In genomic region chr7:102381696-102382425, GRCh38 we compare ENCODE assay signal across 9 cellular contexts. TPM values are rescaled to one million over a fixed set of nuclear protein-coding genes. Genes with fewer than 3 reads are reported as not detected.
DNase-seq lines count a peak whose midpoint lies in the region; ATAC-seq and TF ChIP-seq lines count a peak whose summit lies in the region.
"Not testable (repeated sequence)": the region's sequence is repeated elsewhere in the genome, so short reads cannot be mapped to it uniquely, and the experiment has no call there.
"Had no signal": no experiment of that assay in that cellular context is flagged by ENCODE, and none has a peak within 500 bp of the region (broad histone marks: within the 10 kb centered on the region; RNA-seq: fewer than 3 reads in every experiment).

No MANE protein-coding gene starts in this region.

- H3K27me3 Mint-ChIP-seq in activated T-cell treated with anti-CD3 and anti-CD28 coated beads, Interleukin-2, amount 50 U/mL, for 72 hours (ENCODE audit: low read depth); effector memory CD8-positive, alpha-beta T cell; stimulated activated memory B cell treated with anti-CD40 and anti-IgM and Interleukin-4, amounts not matched to agents 10 μg/mL and 1 μg/mL and 100 μg/mL, for 72 hours: not testable (repeated sequence)

- H3K36me3 Mint-ChIP-seq in activated T-cell treated with anti-CD3 and anti-CD28 coated beads, Interleukin-2, amount 50 U/mL, for 72 hours (ENCODE audit: insufficient read depth in 2 of 2) = peaks cover 3 to 24% of the 10 kb centered on the region in 2 donors
- peaks cover 71% of the 10 kb centered on the region for H3K36me3 Mint-ChIP-seq in effector memory CD8-positive, alpha-beta T cell (ENCODE audit: insufficient read depth)
- H3K36me3 Mint-ChIP-seq in stimulated activated memory B cell treated with anti-CD40 and anti-IgM and Interleukin-4, amounts not matched to agents 10 μg/mL and 1 μg/mL and 100 μg/mL, for 72 hours = peaks cover 53% of the 10 kb centered on the region

- DNase-seq in A673 (ENCODE audit: low spot score); activated T-cell treated with anti-CD3 and anti-CD28 coated beads, Interleukin-2, amount 50 U/mL, for 72 hours; effector memory CD8-positive, alpha-beta T cell: not testable (repeated sequence)
- DNase-seq in SK-N-DZ (ENCODE audit: low spot score) = peak; percentile 82

- peak overlapping the region; percentile 46 for H3K27ac Mint-ChIP-seq in activated T-cell treated with anti-CD3 and anti-CD28 coated beads, Interleukin-2, amount 50 U/mL, for 72 hours
- H3K27ac Mint-ChIP-seq in effector memory CD8-positive, alpha-beta T cell = peak overlapping the region; percentile 20 to 68
- H3K27ac Mint-ChIP-seq in stimulated activated memory B cell treated with anti-CD40 and anti-IgM and Interleukin-4, amounts not matched to agents 10 μg/mL and 1 μg/mL and 100 μg/mL, for 72 hours = peak overlapping the region; percentile 19

- POLR2A ChIA-PET in A673 (lab: Charles Lee; ENCODE audit: low non-redundant PET) = not testable (repeated sequence)

- not testable (repeated sequence) for H3K9me3 ChIP-seq in A673 (ENCODE audit: low read depth, low read length, poor library complexity, severe bottlenecking); HUES48 (ENCODE audit: control insufficient read depth, insufficient read depth, low read length)

- not testable (repeated sequence) for H3K4me3 Mint-ChIP-seq in activated T-cell treated with anti-CD3 and anti-CD28 coated beads, Interleukin-2, amount 50 U/mL, for 72 hours; effector memory CD8-positive, alpha-beta T cell; stimulated activated memory B cell treated with anti-CD40 and anti-IgM and Interleukin-4, amounts not matched to agents 10 μg/mL and 1 μg/mL and 100 μg/mL, for 72 hours

- not testable (repeated sequence) for H3K27ac ChIP-seq in A673 (ENCODE audit: low read depth, low read length, poor library complexity, severe bottlenecking)
- H3K27ac ChIP-seq in HUES48 (ENCODE audit: low read depth, low read length) = peak overlapping the region; percentile 90

- not testable (repeated sequence) for H3K4me1 ChIP-seq in A673 (ENCODE audit: insufficient read depth, low read length, poor library complexity, severe bottlenecking)
- peaks cover 11% of the 10 kb centered on the region for H3K4me1 ChIP-seq in HUES48 (ENCODE audit: control insufficient read depth, insufficient read depth, low read length)

- not testable (repeated sequence) for TF ChIP-seq CTCF in A673 (conservative IDR thresholded peaks at IDR 0.05; ENCODE audit: low read depth, low read length)

- intact Hi-C loops in A673 (cut with micrococcal nuclease; ENCODE audit: unreplicated experiment) = not testable (repeated sequence)

- not testable (repeated sequence) for H3K4me1 Mint-ChIP-seq in activated T-cell treated with anti-CD3 and anti-CD28 coated beads, Interleukin-2, amount 50 U/mL, for 72 hours (ENCODE audit: low read depth); effector memory CD8-positive, alpha-beta T cell (ENCODE audit: low read depth in 2 of 2); stimulated activated memory B cell treated with anti-CD40 and anti-IgM and Interleukin-4, amounts not matched to agents 10 μg/mL and 1 μg/mL and 100 μg/mL, for 72 hours

- H3K4me3 ChIP-seq in A673 (ENCODE audit: low read depth, low read length, poor library complexity, severe bottlenecking); HUES48 (ENCODE audit: low read depth, low read length): not testable (repeated sequence)

- BruUV-seq in A673 (replicated peaks; lab: Mats Ljungman, UMichigan) = TSS peak; percentile 4

- not testable (repeated sequence) for H3K9me3 Mint-ChIP-seq in activated T-cell treated with anti-CD3 and anti-CD28 coated beads, Interleukin-2, amount 50 U/mL, for 72 hours; effector memory CD8-positive, alpha-beta T cell; stimulated activated memory B cell treated with anti-CD40 and anti-IgM and Interleukin-4, amounts not matched to agents 10 μg/mL and 1 μg/mL and 100 μg/mL, for 72 hours

- not testable (repeated sequence) for H3K27me3 ChIP-seq in A673 (replicated peaks; ENCODE audit: insufficient read depth, low read depth, low read length, poor library complexity); HUES48 (ENCODE audit: control insufficient read depth, insufficient read depth, low read length)

- H3K9ac ChIP-seq in HUES48 (ENCODE audit: low read depth, low read length) = not testable (repeated sequence)

- H3K36me3 ChIP-seq in A673 (ENCODE audit: insufficient read depth, low read length, poor library complexity, severe bottlenecking) (peaks cover 35% of the 10 kb centered on the region), HUES48 (ENCODE audit: control insufficient read depth, insufficient read depth, low read length) (peaks cover 34% of the 10 kb centered on the region)

- CTCF ChIA-PET in A673 (lab: Charles Lee) = not testable (repeated sequence)

- not testable (repeated sequence) for ATAC-seq in activated T-cell treated with anti-CD3 and anti-CD28 coated beads, Interleukin-2, amount 50 U/mL, for 72 hours (replicated peaks in 1 of 2); effector memory CD8-positive, alpha-beta T cell (replicated peaks); stimulated activated memory B cell treated with anti-CD40 and anti-IgM and Interleukin-4, amounts not matched to agents 10 μg/mL and 1 μg/mL and 100 μg/mL, for 72 hours

RNA-seq across cellular contexts. Expression of gene PRKRIP1, which starts 14.3 kb away (rescaled TPM):
- total RNA-seq in A673 (2021) = 24.9 and 30.8 TPM in 2 replicates
- 27.2 and 37.1 TPM in 2 replicates for polyA plus RNA-seq in SK-N-DZ (2014; cell fraction: cytosol; rRNA removed)
- 77.9 and 91.7 TPM in 2 replicates for polyA plus RNA-seq in SK-N-DZ (2014; cell fraction: nucleus; rRNA removed)
- 10 to 100 TPM; 30.6 to 35.7 TPM for total RNA-seq in activated T-cell treated with anti-CD3 and anti-CD28 coated beads, Interleukin-2, amount 50 U/mL, for 72 hours

RNA-seq across cellular contexts. Expression of gene SPDYE6, which starts 25.6 kb away (rescaled TPM):
- not detected in 2 replicates for total RNA-seq in A673 (2021)
- polyA plus RNA-seq in SK-N-DZ (2014; cell fraction: cytosol; rRNA removed) = not detected in 2 replicates
- polyA plus RNA-seq in SK-N-DZ (2014; cell fraction: nucleus; rRNA removed) = not detected in 2 replicates
- total RNA-seq in activated T-cell treated with anti-CD3 and anti-CD28 coated beads, Interleukin-2, amount 50 U/mL, for 72 hours = not detected
- total RNA-seq: H4, LHCN-M2, MCF 10A had no signal

RNA-seq across cellular contexts. Expression of gene ORAI2, which starts 51.5 kb away (rescaled TPM):
- 35.2 and 37.0 TPM in 2 replicates for total RNA-seq in A673 (2021)
- polyA plus RNA-seq in SK-N-DZ (2014; cell fraction: cytosol; rRNA removed) = 39.5 and 47.5 TPM in 2 replicates
- polyA plus RNA-seq in SK-N-DZ (2014; cell fraction: nucleus; rRNA removed) = 5.3 and 6.4 TPM in 2 replicates
- 10 to 100 TPM; 37.8 to 42.2 TPM for total RNA-seq in activated T-cell treated with anti-CD3 and anti-CD28 coated beads, Interleukin-2, amount 50 U/mL, for 72 hours
